Comparison of ENCODE assay signal across 16 cellular contexts in the genomic region with DNA sequence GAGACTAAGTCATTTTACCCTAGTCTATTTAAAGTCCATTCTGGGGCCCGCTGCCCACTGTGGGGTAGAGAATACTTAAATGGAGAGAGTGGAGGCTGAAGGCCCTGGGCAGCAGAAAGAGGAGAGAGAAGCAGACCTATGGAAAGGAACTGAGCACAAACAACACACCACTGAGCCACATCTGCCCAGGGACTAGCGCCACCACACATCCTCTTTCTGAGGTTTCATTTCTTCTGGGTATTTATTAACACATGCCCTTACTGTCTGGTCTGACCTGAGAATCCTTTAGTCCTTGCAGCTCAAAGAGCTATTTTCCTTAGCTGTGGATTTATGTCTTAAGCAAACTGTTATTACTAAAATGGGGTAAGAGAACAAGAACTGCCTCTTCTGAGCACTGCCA.
DNase-seq lines count a peak whose midpoint lies in the region; ATAC-seq and TF ChIP-seq lines count a peak whose summit lies in the region.
"Had no signal": no experiment of that assay in that cellular context is flagged by ENCODE, and none has a peak within 500 bp of the region (broad histone marks: within the 10 kb centered on the region; RNA-seq: fewer than 3 reads in every experiment).

No MANE protein-coding gene starts in this region.

- H3K9me3 Mint-ChIP-seq in activated T-cell treated with anti-CD3 and anti-CD28 coated beads, Interleukin-2, amount 50 U/mL, for 24 hours = peaks cover 4% of the 10 kb centered on the region
- H3K9me3 Mint-ChIP-seq: activated naive CD8-positive, alpha-beta T cell treated with anti-CD3 and anti-CD28 coated beads, Interleukin-2, amount 10 ng/mL, durations not matched to agents 7 days and 5 days; central memory CD8-positive, alpha-beta T cell had no signal

- no peak overlapping the region for H3K4me3 Mint-ChIP-seq in activated T-cell treated with anti-CD3 and anti-CD28 coated beads, Interleukin-2, amount 50 U/mL, for 24 hours
- H3K4me3 Mint-ChIP-seq: activated naive CD8-positive, alpha-beta T cell treated with anti-CD3 and anti-CD28 coated beads, Interleukin-2, amount 10 ng/mL, durations not matched to agents 7 days and 5 days; central memory CD8-positive, alpha-beta T cell; naive B cell had no signal

- no peaks in the 10 kb centered on the region; the same call in 1 of the 2 replicates for H3K27me3 ChIP-seq in HAP-1 (ENCODE audit: low read depth)
- H3K27me3 ChIP-seq: thyroid gland had no signal

- H3K9me3 ChIP-seq in HAP-1 = no peaks in the 10 kb centered on the region
- H3K9me3 ChIP-seq: left ventricle myocardium inferior, thyroid gland had no signal

- H3K36me3 ChIP-seq in HAP-1 (replicated peaks) = no peaks in the 10 kb centered on the region
- H3K36me3 ChIP-seq: thyroid gland, WERI-Rb-1 had no signal

- no peak overlapping the region for H3K27ac Mint-ChIP-seq in activated T-cell treated with anti-CD3 and anti-CD28 coated beads, Interleukin-2, amount 50 U/mL, for 24 hours
- H3K27ac Mint-ChIP-seq: activated naive CD8-positive, alpha-beta T cell treated with anti-CD3 and anti-CD28 coated beads, Interleukin-2, amount 10 ng/mL, durations not matched to agents 7 days and 5 days; naive B cell; progenitor cell of endocrine pancreas had no signal

- no peaks in the 10 kb centered on the region for H3K4me1 ChIP-seq in HAP-1
- H3K4me1 ChIP-seq: left ventricle myocardium inferior, thyroid gland had no signal

- peaks cover 11% of the 10 kb centered on the region for H3K4me1 Mint-ChIP-seq in activated T-cell treated with anti-CD3 and anti-CD28 coated beads, Interleukin-2, amount 50 U/mL, for 24 hours (ENCODE audit: low read depth)
- H3K4me1 Mint-ChIP-seq: central memory CD8-positive, alpha-beta T cell; naive B cell had no signal

- H3K27me3 Mint-ChIP-seq in activated T-cell treated with anti-CD3 and anti-CD28 coated beads, Interleukin-2, amount 50 U/mL, for 24 hours = peaks cover 10% of the 10 kb centered on the region
- H3K27me3 Mint-ChIP-seq: naive B cell, progenitor cell of endocrine pancreas had no signal

- in situ Hi-C loops in HAP-1 (cut with MboI; ENCODE audit: low sequenced_read_pairs) = no loop called here

- no peaks in the 10 kb centered on the region for H3K36me3 Mint-ChIP-seq in activated T-cell treated with anti-CD3 and anti-CD28 coated beads, Interleukin-2, amount 50 U/mL, for 24 hours (ENCODE audit: low read depth)
- H3K36me3 Mint-ChIP-seq: activated naive CD8-positive, alpha-beta T cell treated with anti-CD3 and anti-CD28 coated beads, Interleukin-2, amount 10 ng/mL, durations not matched to agents 7 days and 5 days; naive B cell had no signal

- DNase-seq in HAP-1 (ENCODE audit: low spot score in 2 of 2) = no peak
- no peak for DNase-seq in NCI-H1417 (lab: John Stamatoyannopoulos, UW)
- no peak for DNase-seq in activated T-cell treated with anti-CD3 and anti-CD28 coated beads, Interleukin-2, amount 50 U/mL, for 24 hours
- no peak for DNase-seq in activated T-cell treated with anti-CD3 and anti-CD28 coated beads, Interleukin-2, amount 50 U/mL, for 48 hours
- DNase-seq: activated naive CD8-positive, alpha-beta T cell treated with anti-CD3 and anti-CD28 coated beads, Interleukin-2, amount 10 ng/mL, durations not matched to agents 7 days and 5 days; COR-L47; left ventricle myocardium inferior; naive B cell; thyroid gland; WERI-Rb-1 had no signal

- no peak overlapping the region for H3K4me3 ChIP-seq in HAP-1
- H3K4me3 ChIP-seq: left ventricle myocardium inferior, thyroid gland had no signal

- TF ChIP-seq CTCF in GM12872 (IDR thresholded peaks at IDR 0.05; ENCODE audit: insufficient read depth, low read depth, low read length) = 0 out of 3 replicates have a peak, but pooled peaks have one; percentile 6

- ATAC-seq in GM19397 (IDR thresholded peaks at IDR 0.05; ENCODE audit: unreplicated experiment) = peak; percentile 71
- peak; percentile 55 for ATAC-seq in HG02642 (IDR thresholded peaks at IDR 0.05; ENCODE audit: poor library complexity, unreplicated experiment)
- ATAC-seq in HG03457 (IDR thresholded peaks at IDR 0.05; ENCODE audit: unreplicated experiment) = peak; percentile 71
